20 cellular contexts compared by ENCODE assay signal in the genomic region with DNA sequence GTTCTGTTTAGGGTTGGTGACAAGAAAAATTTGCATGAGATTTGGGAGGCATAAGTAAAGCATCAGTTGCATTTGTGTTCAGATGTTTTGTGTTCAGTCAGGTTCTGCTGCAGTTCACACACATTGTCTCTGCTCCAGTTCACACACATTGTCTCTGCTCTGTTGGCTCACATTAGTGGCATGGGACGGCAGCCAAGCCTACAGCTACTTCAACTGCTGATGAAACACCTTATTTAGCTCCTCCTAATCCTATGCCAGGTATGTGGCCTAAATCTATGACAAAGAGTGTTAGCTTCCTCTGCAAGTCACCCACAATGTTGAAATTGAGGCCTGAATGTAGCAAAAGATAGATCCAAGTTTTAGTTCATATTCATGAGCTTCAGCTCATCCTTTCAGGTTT.
DNase-seq lines count a peak whose midpoint lies in the region; TF ChIP-seq lines count a peak whose summit lies in the region.
"Had no signal": no experiment of that assay in that cellular context is flagged by ENCODE, and none has a peak within 500 bp of the region (broad histone marks: within the 10 kb centered on the region; RNA-seq: fewer than 3 reads in every experiment).

No MANE protein-coding gene starts in this region.

- H3K18ac ChIP-seq in trophoblast cell (ENCODE audit: low read length): no peak overlapping the region

- H3K9me2 ChIP-seq in PC-9 (ENCODE audit: insufficient read depth): no peaks in the 10 kb centered on the region

- H2BK12ac ChIP-seq in trophoblast cell (ENCODE audit: low read length): peak overlapping the region; percentile 0

- intact Hi-C loops in PC-9 (cut with micrococcal nuclease; ENCODE audit: unreplicated experiment): loop anchor here (10.0 kb wide), 1 partner anchor 1034 kb away; no protein-coding TSS in a partner anchor

- H4K8ac ChIP-seq in trophoblast cell (ENCODE audit: low read depth, low read length): no peak overlapping the region

- no TSS peak for BruUV-seq in PC-9 (replicated peaks; lab: Mats Ljungman, UMichigan)

- no peaks in the 10 kb centered on the region for H3F3A ChIP-seq in PC-9 (ENCODE audit: insufficient read depth, low read depth)

- H3K79me2 ChIP-seq in trophoblast cell (ENCODE audit: control insufficient read depth, insufficient read depth, low read length, poor library complexity): no peaks in the 10 kb centered on the region
- no peaks in the 10 kb centered on the region for H3K79me2 ChIP-seq in PC-9 (ENCODE audit: low read depth)

- no peak overlapping the region for H2BK5ac ChIP-seq in trophoblast cell (ENCODE audit: low read depth, low read length, poor library complexity)

- no peak overlapping the region for H3K9ac ChIP-seq in trophoblast cell (ENCODE audit: low read length)

- no peak overlapping the region for H4K91ac ChIP-seq in trophoblast cell (ENCODE audit: low read depth, low read length)

- no peak overlapping the region for H3K4ac ChIP-seq in trophoblast cell (ENCODE audit: low read depth, low read length)

- no peak overlapping the region for H3K23ac ChIP-seq in trophoblast cell (ENCODE audit: low read length)

- H2BK120ac ChIP-seq in trophoblast cell (ENCODE audit: insufficient read depth, low read length, poor library complexity): no peak overlapping the region

- H2AK5ac ChIP-seq in trophoblast cell (ENCODE audit: low read length): no peak overlapping the region

- POLR2A ChIA-PET in PC-9 (lab: Charles Lee; ENCODE audit: unreplicated experiment): no interaction called here

- H3K9me3 ChIP-seq in trophoblast cell (ENCODE audit: insufficient read depth, low read depth, low read length) (no peaks in the 10 kb centered on the region), PC-9 (ENCODE audit: insufficient read depth, low read depth) (no peaks in the 10 kb centered on the region)
- H3K9me3 ChIP-seq: suprapubic skin had no signal

- H3K27me3 ChIP-seq in trophoblast cell (ENCODE audit: insufficient read depth, low read length) (no peaks in the 10 kb centered on the region), PC-9 (ENCODE audit: insufficient read depth, low read depth) (no peaks in the 10 kb centered on the region)
- H3K27me3 ChIP-seq: cardiac muscle cell, suprapubic skin had no signal

- peaks cover 2% of the 10 kb centered on the region for H3K79me1 ChIP-seq in trophoblast cell (ENCODE audit: low read length)

- CTCF ChIA-PET in PC-9 (lab: Charles Lee): no interaction called here

- no CpG with 5 or more reads among the region's 1 CpG for WGBS in trophoblast cell (ENCODE audit: extremely low coverage, insufficient coverage, insufficient read length)

- no peak for TF ChIP-seq CTCF in epithelial cell of proximal tubule (conservative IDR thresholded peaks at IDR 0.05; ENCODE audit: low read depth, low read length)
- no peak for TF ChIP-seq CTCF in PC-9 (conservative IDR thresholded peaks at IDR 0.05)

- DNase-seq in NCI-H1092 treated with DMSO at 0.1 percent for 48 hours (lab: John Stamatoyannopoulos, UW): peak; percentile 29
- DNase-seq in NCI-H526 treated with DMSO at 0.1 percent for 48 hours (lab: John Stamatoyannopoulos, UW): peak; percentile 34
- DNase-seq in epithelial cell of proximal tubule (ENCODE audit: low read depth): peak; percentile 9
- no peak for DNase-seq in trophoblast cell
- DNase-seq in T-helper 2 cell: no peak
- no peak for DNase-seq in T1000 (lab: John Stamatoyannopoulos, UW)
- no peak for DNase-seq in PC-9
- DNase-seq: activated CD4-positive, alpha-beta T cell treated with anti-CD3 and anti-CD28 coated beads for 1 hour; activated CD8-positive, alpha-beta memory T cell treated with anti-CD3 and anti-CD28 coated beads, Interleukin-2, amount 10 ng/mL, durations not matched to agents 7 days and 5 days; AML-193; Calu3; GDM1; HFFc6; immature natural killer cell; naive thymus-derived CD8-positive, alpha-beta T cell; NCI-H187 treated with DMSO at 0.1 percent for 48 hours; NCI-H524 treated with DMSO at 0.1 percent for 48 hours had no signal

- H3K27ac ChIP-seq in trophoblast cell (ENCODE audit: low read depth, low read length) (no peak overlapping the region), PC-9 (no peak overlapping the region)
- H3K27ac ChIP-seq: cardiac muscle cell, suprapubic skin had no signal

- no peaks in the 10 kb centered on the region for H4K20me1 ChIP-seq in PC-9 (ENCODE audit: insufficient read depth)

- H3K4me2 ChIP-seq in trophoblast cell (ENCODE audit: low read length): no peak overlapping the region
- H3K4me2 ChIP-seq in PC-9: no peak overlapping the region

- H3K4me1 ChIP-seq in trophoblast cell (ENCODE audit: control insufficient read depth in 1 of 2, insufficient read depth in 2 of 2, low read length in 2 of 2): peaks cover 0 to 4% of the 10 kb centered on the region in 2 experiments
- no peaks in the 10 kb centered on the region for H3K4me1 ChIP-seq in PC-9 (replicated peaks; ENCODE audit: insufficient read depth)
- H3K4me1 ChIP-seq: suprapubic skin had no signal

- no peak overlapping the region for H2AFZ ChIP-seq in trophoblast cell (ENCODE audit: insufficient read depth, low read length, poor library complexity)
- H2AFZ ChIP-seq in PC-9: no peak overlapping the region

- no peak overlapping the region for H3K14ac ChIP-seq in trophoblast cell (ENCODE audit: low read length)

- no peak overlapping the region for H4K12ac ChIP-seq in trophoblast cell (ENCODE audit: low read depth, low read length)

- H3K4me3 ChIP-seq in epithelial cell of proximal tubule (ENCODE audit: low read depth, low read length) (no peak overlapping the region), trophoblast cell (ENCODE audit: low read depth, low read length) (no peak overlapping the region), PC-9 (no peak overlapping the region)
- H3K4me3 ChIP-seq: cardiac muscle cell, GM12878, suprapubic skin had no signal

- H3K36me3 ChIP-seq in trophoblast cell (ENCODE audit: control insufficient read depth in 1 of 2, insufficient read depth in 2 of 2, low read length in 2 of 2) (no peaks in the 10 kb centered on the region), PC-9 (ENCODE audit: low read depth) (no peaks in the 10 kb centered on the region)
- H3K36me3 ChIP-seq: cardiac muscle cell, suprapubic skin had no signal

Comparison
In these comparisons a context has a peak if more than half of its experiments do, and no peak if none do; other contexts are left out.
1. DNase-seq: peak in NCI-H1092 treated with DMSO at 0.1 percent for 48 hours (single experiment), NCI-H526 treated with DMSO at 0.1 percent for 48 hours (single experiment) and epithelial cell of proximal tubule (single experiment); none in trophoblast cell (0 of 2), T-helper 2 cell (0 of 5), T1000 (single experiment) and PC-9 (0 of 2).